9 cellular contexts compared by ENCODE assay signal in genomic region chr2:3557588-3558204, GRCh38. TPM values are rescaled to one million over a fixed set of nuclear protein-coding genes. Genes with fewer than 3 reads are reported as not detected.
A peak's percentile ranks its signal among the peaks of the same experiment; 100 is the strongest.
DNase-seq lines count a peak whose midpoint lies in the region; ATAC-seq and TF ChIP-seq lines count a peak whose summit lies in the region.
"Had no signal": no experiment of that assay in that cellular context is flagged by ENCODE, and none has a peak within 500 bp of the region (broad histone marks: within the 10 kb centered on the region; RNA-seq: fewer than 3 reads in every experiment).

No MANE protein-coding gene starts in this region.

- no peak for TF ChIP-seq CTCF in SU-DHL-6 (IDR thresholded peaks at IDR 0.05; ENCODE audit: insufficient read depth, low read length, poor library complexity, severe bottlenecking)
- TF ChIP-seq CTCF in foreskin fibroblast (IDR thresholded peaks at IDR 0.05; ENCODE audit: low read depth, low read length), result no peak
- TF ChIP-seq CTCF in gastrocnemius medialis (IDR thresholded peaks at IDR 0.05 in 4 of 5, conservative IDR thresholded peaks at IDR 0.05 in 1 of 5), result no peak

- H3K4me2 ChIP-seq in SU-DHL-6 (ENCODE audit: low read depth, low read length, poor library complexity, severe bottlenecking), result peak overlapping the region; percentile 74

- no peak for TF ChIP-seq POLR2A in gastrocnemius medialis (IDR thresholded peaks at IDR 0.05)

- intact Hi-C loops in gastrocnemius medialis (cut with DNase I; ENCODE audit: low total_unique reads), result loop anchor here (1.0 to 2.0 kb wide), 4 partner anchors 18 to 180 kb away; partner anchors contain the start of genes EIPR1 and RPS7

- peaks cover 29% of the 10 kb centered on the region for H3K79me2 ChIP-seq in SU-DHL-6 (ENCODE audit: insufficient read depth, low read length)

- H3K36me3 ChIP-seq in SU-DHL-6 (ENCODE audit: low read length), result peaks cover 10% of the 10 kb centered on the region; the same call in 1 of the 2 replicates
- H3K36me3 ChIP-seq in gastrocnemius medialis, result peaks cover 0 to 37% of the 10 kb centered on the region in 2 donors

- H3K9ac ChIP-seq in SU-DHL-6 (ENCODE audit: low read length), result peak overlapping the region; percentile 99

- DNase-seq in NOMO-1 treated with DMSO at 0.1 percent for 48 hours (lab: John Stamatoyannopoulos, UW; ENCODE audit: unreplicated experiment) (peak; percentile 14), NOMO-1 treated with dmso at 0.1 percent for 144 hours (lab: John Stamatoyannopoulos, UW; ENCODE audit: unreplicated experiment) (no peak), foreskin fibroblast (no peak), gastrocnemius medialis (no peak), DMS53 (lab: John Stamatoyannopoulos, UW) (no peak), UCSD-AML1 (lab: John Stamatoyannopoulos, UW; ENCODE audit: unreplicated experiment) (no peak)

- H3K27ac ChIP-seq in SU-DHL-6 (ENCODE audit: low read depth, low read length) (peak overlapping the region; percentile 90), gastrocnemius medialis (peak overlapping the region; percentile 92 to 99 (median 95))

- H3K4me1 ChIP-seq in gastrocnemius medialis, result peaks cover 18% of the 10 kb centered on the region in 2 donors

- no peaks in the 10 kb centered on the region for H4K20me1 ChIP-seq in SU-DHL-6 (ENCODE audit: low read depth, low read length)

- in situ Hi-C loops in gastrocnemius medialis (cut with MboI; ENCODE audit: low sequenced_read_pairs in 4 of 4), result loop anchor here in 2 of 4 donors (25.0 kb wide), 1 partner anchor 170 kb away; the partner anchor contains the start of genes EIPR1 (in 2 of the 2) and TRAPPC12 (in 2 of the 2)

- no peaks in the 10 kb centered on the region for H3K27me3 ChIP-seq in SU-DHL-6 (ENCODE audit: low read length)
- H3K27me3 ChIP-seq in gastrocnemius medialis, result no peaks in the 10 kb centered on the region

- peak overlapping the region; percentile 99 for H3K4me3 ChIP-seq in SU-DHL-6 (ENCODE audit: insufficient read depth, low read length, poor library complexity, severe bottlenecking)
- peak overlapping the region; percentile 84 to 96 for H3K4me3 ChIP-seq in foreskin fibroblast (ENCODE audit: low read depth in 1 of 2, low read length in 2 of 2)
- peak overlapping the region; percentile 87 to 99 (median 98) for H3K4me3 ChIP-seq in gastrocnemius medialis

- no peaks in the 10 kb centered on the region for H3K9me3 ChIP-seq in SU-DHL-6 (ENCODE audit: insufficient read depth, low read length)
- no peaks in the 10 kb centered on the region for H3K9me3 ChIP-seq in gastrocnemius medialis

- H2AFZ ChIP-seq in SU-DHL-6 (ENCODE audit: low read depth, low read length, severe bottlenecking), result peak overlapping the region; percentile 77

- no peaks in the 10 kb centered on the region for H3K9me2 ChIP-seq in SU-DHL-6 (replicated peaks; ENCODE audit: insufficient read depth, low read length)

- peaks cover 12% of the 10 kb centered on the region for H3F3A ChIP-seq in SU-DHL-6 (ENCODE audit: insufficient read depth)

- ATAC-seq in HG02970 (IDR thresholded peaks at IDR 0.05; ENCODE audit: low FRiP score, unreplicated experiment), result peak; percentile 27
- peak in 1 of 2 donors; percentile 29 for ATAC-seq in gastrocnemius medialis

RNA-seq across cellular contexts. Expression of gene RNASEH1, which starts 0.4 kb away (rescaled TPM):
- total RNA-seq in gastrocnemius medialis, result 10 to 100 TPM; 20.6 to 27.4 (median 23.6) TPM

RNA-seq across cellular contexts. Expression of gene RPS7, which starts 17.4 kb away (rescaled TPM):
- 1,000 to 10,000 TPM; 1,367 to 1,677 (median 1,461) TPM for total RNA-seq in gastrocnemius medialis

RNA-seq across cellular contexts. Expression of gene COLEC11, which starts 37.2 kb away (rescaled TPM):
- under 1 TPM in 2 of 4 donors, not detected in 2; 0.29 to 0.36 TPM for total RNA-seq in gastrocnemius medialis
- total RNA-seq: Daoy had no signal

RNA-seq across cellular contexts. Expression of gene ADI1, which starts 38.4 kb away (rescaled TPM):
- total RNA-seq in gastrocnemius medialis, result 10 to 100 TPM; 40.2 to 98.6 (median 92.3) TPM
